16 cellular contexts compared by ENCODE assay signal in genomic region chr1:33012165-33012564, GRCh38. TPM values are rescaled to one million over a fixed set of nuclear protein-coding genes. Genes with fewer than 3 reads are reported as not detected.
A peak's percentile ranks its signal among the peaks of the same experiment; 100 is the strongest.
DNase-seq lines count a peak whose midpoint lies in the region; ATAC-seq and TF ChIP-seq lines count a peak whose summit lies in the region.
"Had no signal": no experiment of that assay in that cellular context is flagged by ENCODE, and none has a peak within 500 bp of the region (broad histone marks: within the 10 kb centered on the region; RNA-seq: fewer than 3 reads in every experiment).

No MANE protein-coding gene starts in this region.

- TF ChIP-seq CTCF in heart right ventricle (IDR thresholded peaks at IDR 0.05) (no peak), gastroesophageal sphincter (IDR thresholded peaks at IDR 0.05) (no peak), psoas muscle (IDR thresholded peaks at IDR 0.05) (no peak), transverse colon (IDR thresholded peaks at IDR 0.05) (no peak)

- H3K4me1 ChIP-seq in heart right ventricle (peaks cover 27 to 68% (median 53%) of the 10 kb centered on the region in 9 donors), gastroesophageal sphincter (peaks cover 7 to 47% (median 20%) of the 10 kb centered on the region in 3 donors), psoas muscle (peaks cover 42% of the 10 kb centered on the region), transverse colon (peaks cover 10 to 41% (median 24%) of the 10 kb centered on the region in 4 donors)
- H3K4me1 ChIP-seq: neural progenitor cell had no signal

- ATAC-seq in heart right ventricle (no peak), Right ventricle myocardium inferior (no peak), gastroesophageal sphincter (no peak), psoas muscle (no peak), esophagus mucosa (no peak), GM18505 (IDR thresholded peaks at IDR 0.05; ENCODE audit: unreplicated experiment) (no peak)

- DNase-seq in heart right ventricle (no peak), Right ventricle myocardium inferior (ENCODE audit: missing footprints) (no peak), psoas muscle (no peak), transverse colon (no peak), hippocampal formation (lab: John Stamatoyannopoulos, UW) (no peak)
- DNase-seq: activated CD4-positive, alpha-beta T cell treated with anti-CD3 and anti-CD28 coated beads for 4 hours; activated T-cell treated with anti-CD3 and anti-CD28 coated beads for 4 hours; HFFc6; NCI-H1092 treated with DMSO at 0.1 percent for 48 hours; SHP77 treated with DMSO at 0.1 percent for 48 hours; trophoblast cell had no signal

- H3K27ac ChIP-seq in heart right ventricle (peak overlapping the region; percentile 67 to 95 (median 85)), gastroesophageal sphincter (peak overlapping the region; percentile 27 to 82 (median 78)), psoas muscle (peak overlapping the region; percentile 39), transverse colon (peak overlapping the region; percentile 59 to 73 (median 64))
- H3K27ac ChIP-seq: neural progenitor cell had no signal

- peaks cover 0 to 82% (median 28%) of the 10 kb centered on the region in 9 donors for H3K36me3 ChIP-seq in heart right ventricle
- H3K36me3 ChIP-seq in gastroesophageal sphincter = peaks cover 0 to 56% of the 10 kb centered on the region in 2 donors
- peaks cover 19 to 83% of the 10 kb centered on the region in 2 donors for H3K36me3 ChIP-seq in psoas muscle (ENCODE audit: insufficient read depth in 1 of 2, low read depth in 1 of 2)
- peaks cover 0 to 29% (median 10%) of the 10 kb centered on the region in 4 donors for H3K36me3 ChIP-seq in transverse colon

- no peak for TF ChIP-seq POLR2A in gastroesophageal sphincter (IDR thresholded peaks at IDR 0.05)
- no peak for TF ChIP-seq POLR2A in transverse colon (IDR thresholded peaks at IDR 0.05)
- TF ChIP-seq POLR2A in GM18505 (IDR thresholded peaks at IDR 0.05; ENCODE audit: borderline replicate concordance, extremely low read depth, insufficient read depth, insufficient read length) = no peak

- H3K4me3 ChIP-seq in heart right ventricle = no peak overlapping the region
- H3K4me3 ChIP-seq in gastroesophageal sphincter = no peak overlapping the region
- H3K4me3 ChIP-seq in psoas muscle = no peak overlapping the region
- no peak overlapping the region for H3K4me3 ChIP-seq in transverse colon
- H3K4me3 ChIP-seq: lung, neural progenitor cell had no signal

- intact Hi-C loops in heart right ventricle (cut with DNase I) = loop anchor here in 4 of 10 donors (5.0 to 10.0 kb wide), 3 partner anchors 50 to 80 kb away; partner anchors contain the start of gene RNF19B (in 3 of the 4)
- intact Hi-C loops in Right ventricle myocardium inferior (cut with DNase I) = no loop called here
- intact Hi-C loops in psoas muscle (cut with DNase I) = no loop called here
- intact Hi-C loops in transverse colon (cut with DNase I; ENCODE audit: low total_unique reads) = no loop called here

- H3K27me3 ChIP-seq in heart right ventricle (no peaks in the 10 kb centered on the region), gastroesophageal sphincter (no peaks in the 10 kb centered on the region), psoas muscle (ENCODE audit: insufficient read depth in 3 of 3, low read length in 2 of 3) (no peaks in the 10 kb centered on the region), transverse colon (no peaks in the 10 kb centered on the region)
- H3K27me3 ChIP-seq: neural progenitor cell had no signal

- WGBS in heart right ventricle, 2 donors = 51 to 54% methylated on average over 3 of the region's 3 CpGs
- WGBS in gastroesophageal sphincter (ENCODE audit: low coverage in 1 of 2), 2 donors = 47 to 48% methylated on average over 3 of the region's 3 CpGs
- WGBS in psoas muscle, 3 donors = 54 to 58% (median 54%) methylated on average over 3 of the region's 3 CpGs
- WGBS in transverse colon (ENCODE audit: low coverage in 1 of 2), 2 donors = 78 to 88% methylated on average over 3 of the region's 3 CpGs

- in situ Hi-C loops in transverse colon (cut with MboI; ENCODE audit: low pct_ligation_motif_present in 1 of 4, low pct_unique_long_range_greater_than_20kb in 1 of 4, low sequenced_read_pairs in 3 of 4) = no loop called here

- H3K9me3 ChIP-seq in heart right ventricle (no peaks in the 10 kb centered on the region), gastroesophageal sphincter (no peaks in the 10 kb centered on the region), psoas muscle (no peaks in the 10 kb centered on the region), transverse colon (no peaks in the 10 kb centered on the region)

- TF ChIP-seq EP300 in gastroesophageal sphincter (IDR thresholded peaks at IDR 0.05) = no peak
- TF ChIP-seq EP300 in transverse colon (IDR thresholded peaks at IDR 0.05; ENCODE audit: low read depth) = no peak

RNA-seq across cellular contexts. Expression of gene AK2, which starts 24.5 kb away (rescaled TPM):
- 100 to 1,000 TPM in 9 of 10 donors, 10 to 100 TPM in 1; 93.3 to 154 (median 111) TPM for total RNA-seq in heart right ventricle
- 100 to 1,000 TPM; 175 to 305 TPM for polyA plus RNA-seq in heart right ventricle
- total RNA-seq in Right ventricle myocardium inferior = 129 TPM
- 100 to 1,000 TPM in 2 of 4 donors, 10 to 100 TPM in 2; 88.9 to 115 (median 97.1) TPM for total RNA-seq in gastroesophageal sphincter
- 100 to 1,000 TPM; 108 to 206 (median 130) TPM for total RNA-seq in psoas muscle
- 100 to 1,000 TPM; 152 to 270 (median 169) TPM for polyA plus RNA-seq in psoas muscle
- total RNA-seq in transverse colon = 100 to 1,000 TPM; 209 to 296 (median 211) TPM
- 164 TPM for total RNA-seq in esophagus mucosa

RNA-seq across cellular contexts. Expression of gene RNF19B, which starts 47.6 kb away (rescaled TPM):
- total RNA-seq in heart right ventricle (10 to 100 TPM; 10.2 to 36.9 (median 13.8) TPM), Right ventricle myocardium inferior (15.5 TPM), gastroesophageal sphincter (10 to 100 TPM; 19.5 to 25.2 (median 21.8) TPM), psoas muscle (10 to 100 TPM; 13.1 to 23.4 (median 18.9) TPM), transverse colon (10 to 100 TPM; 22.5 to 83.8 (median 62.0) TPM), esophagus mucosa (45.3 TPM)
- polyA plus RNA-seq in heart right ventricle (1 to 10 TPM; 1.1 to 7.0 TPM), psoas muscle (10 to 100 TPM; 10.4 to 32.5 (median 15.9) TPM)
